Comparison of ENCODE assay signal across 1 cellular context in the genomic region with DNA sequence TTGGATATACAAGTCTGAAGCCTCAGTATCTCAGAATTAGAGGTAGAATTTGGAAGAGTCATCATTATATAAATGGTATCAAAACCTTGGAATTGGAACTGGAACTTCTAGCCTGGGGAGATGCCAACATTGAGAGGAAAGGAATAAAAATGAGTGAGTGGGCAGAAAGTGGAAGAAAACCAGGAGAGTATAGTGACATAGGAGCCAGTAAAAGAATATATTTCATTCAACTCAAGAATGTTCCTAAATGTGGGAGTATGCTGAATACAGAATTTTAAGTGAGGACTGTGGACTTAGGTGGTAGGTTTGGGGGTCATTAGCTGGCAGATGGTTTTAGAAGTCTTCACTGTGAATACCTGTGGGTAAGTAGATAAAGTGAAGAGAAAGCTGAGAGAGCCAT.
TF ChIP-seq lines count a peak whose summit lies in the region.

No MANE protein-coding gene starts in this region.

TF ChIP-seq in SK-N-SH treated with all-trans-retinoic acid at 6 μM for 48 hours, 23 proteins besides CTCF, POLR2A, EP300 and RAD21 (continued from another document):
- TF ChIP-seq, protein P1, sequence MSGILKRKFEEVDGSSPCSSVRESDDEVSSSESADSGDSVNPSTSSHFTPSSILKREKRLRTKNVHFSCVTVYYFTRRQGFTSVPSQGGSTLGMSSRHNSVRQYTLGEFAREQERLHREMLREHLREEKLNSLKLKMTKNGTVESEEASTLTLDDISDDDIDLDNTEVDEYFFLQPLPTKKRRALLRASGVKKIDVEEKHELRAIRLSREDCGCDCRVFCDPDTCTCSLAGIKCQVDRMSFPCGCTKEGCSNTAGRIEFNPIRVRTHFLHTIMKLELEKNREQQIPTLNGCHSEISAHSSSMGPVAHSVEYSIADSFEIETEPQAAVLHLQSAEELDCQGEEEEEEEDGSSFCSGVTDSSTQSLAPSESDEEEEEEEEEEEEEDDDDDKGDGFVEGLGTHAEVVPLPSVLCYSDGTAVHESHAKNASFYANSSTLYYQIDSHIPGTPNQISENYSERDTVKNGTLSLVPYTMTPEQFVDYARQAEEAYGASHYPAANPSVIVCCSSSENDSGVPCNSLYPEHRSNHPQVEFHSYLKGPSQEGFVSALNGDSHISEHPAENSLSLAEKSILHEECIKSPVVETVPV (CRISPR knock-in tag; IDR thresholded peaks at IDR 0.05) = no peak
- no peak for TF ChIP-seq OSR1 (CRISPR knock-in tag; IDR thresholded peaks at IDR 0.05)
- TF ChIP-seq, protein P2, sequence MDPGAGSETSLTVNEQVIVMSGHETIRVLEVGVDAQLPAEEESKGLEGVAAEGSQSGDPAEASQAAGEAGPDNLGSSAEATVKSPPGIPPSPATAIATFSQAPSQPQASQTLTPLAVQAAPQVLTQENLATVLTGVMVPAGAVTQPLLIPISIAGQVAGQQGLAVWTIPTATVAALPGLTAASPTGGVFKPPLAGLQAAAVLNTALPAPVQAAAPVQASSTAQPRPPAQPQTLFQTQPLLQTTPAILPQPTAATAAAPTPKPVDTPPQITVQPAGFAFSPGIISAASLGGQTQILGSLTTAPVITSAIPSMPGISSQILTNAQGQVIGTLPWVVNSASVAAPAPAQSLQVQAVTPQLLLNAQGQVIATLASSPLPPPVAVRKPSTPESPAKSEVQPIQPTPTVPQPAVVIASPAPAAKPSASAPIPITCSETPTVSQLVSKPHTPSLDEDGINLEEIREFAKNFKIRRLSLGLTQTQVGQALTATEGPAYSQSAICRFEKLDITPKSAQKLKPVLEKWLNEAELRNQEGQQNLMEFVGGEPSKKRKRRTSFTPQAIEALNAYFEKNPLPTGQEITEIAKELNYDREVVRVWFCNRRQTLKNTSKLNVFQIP (CRISPR knock-in tag; IDR thresholded peaks at IDR 0.05; ENCODE audit: borderline replicate concordance, low read depth) = no peak
- no peak for TF ChIP-seq ZNF70 (CRISPR knock-in tag; IDR thresholded peaks at IDR 0.05)
- TF ChIP-seq SNAI2 (CRISPR knock-in tag; IDR thresholded peaks at IDR 0.05) = no peak
- TF ChIP-seq, protein P3, sequence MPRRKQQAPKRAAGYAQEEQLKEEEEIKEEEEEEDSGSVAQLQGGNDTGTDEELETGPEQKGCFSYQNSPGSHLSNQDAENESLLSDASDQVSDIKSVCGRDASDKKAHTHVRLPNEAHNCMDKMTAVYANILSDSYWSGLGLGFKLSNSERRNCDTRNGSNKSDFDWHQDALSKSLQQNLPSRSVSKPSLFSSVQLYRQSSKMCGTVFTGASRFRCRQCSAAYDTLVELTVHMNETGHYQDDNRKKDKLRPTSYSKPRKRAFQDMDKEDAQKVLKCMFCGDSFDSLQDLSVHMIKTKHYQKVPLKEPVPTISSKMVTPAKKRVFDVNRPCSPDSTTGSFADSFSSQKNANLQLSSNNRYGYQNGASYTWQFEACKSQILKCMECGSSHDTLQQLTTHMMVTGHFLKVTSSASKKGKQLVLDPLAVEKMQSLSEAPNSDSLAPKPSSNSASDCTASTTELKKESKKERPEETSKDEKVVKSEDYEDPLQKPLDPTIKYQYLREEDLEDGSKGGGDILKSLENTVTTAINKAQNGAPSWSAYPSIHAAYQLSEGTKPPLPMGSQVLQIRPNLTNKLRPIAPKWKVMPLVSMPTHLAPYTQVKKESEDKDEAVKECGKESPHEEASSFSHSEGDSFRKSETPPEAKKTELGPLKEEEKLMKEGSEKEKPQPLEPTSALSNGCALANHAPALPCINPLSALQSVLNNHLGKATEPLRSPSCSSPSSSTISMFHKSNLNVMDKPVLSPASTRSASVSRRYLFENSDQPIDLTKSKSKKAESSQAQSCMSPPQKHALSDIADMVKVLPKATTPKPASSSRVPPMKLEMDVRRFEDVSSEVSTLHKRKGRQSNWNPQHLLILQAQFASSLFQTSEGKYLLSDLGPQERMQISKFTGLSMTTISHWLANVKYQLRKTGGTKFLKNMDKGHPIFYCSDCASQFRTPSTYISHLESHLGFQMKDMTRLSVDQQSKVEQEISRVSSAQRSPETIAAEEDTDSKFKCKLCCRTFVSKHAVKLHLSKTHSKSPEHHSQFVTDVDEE (CRISPR knock-in tag; IDR thresholded peaks at IDR 0.05) = no peak
- TF ChIP-seq RARB (CRISPR knock-in tag; IDR thresholded peaks at IDR 0.05) = no peak
- TF ChIP-seq TOX (CRISPR knock-in tag; IDR thresholded peaks at IDR 0.05; ENCODE audit: borderline replicate concordance) = no peak
- TF ChIP-seq GLIS3 (CRISPR knock-in tag; IDR thresholded peaks at IDR 0.05) = no peak
